ENCODE assay signal across 16 cellular contexts in the genomic region with DNA sequence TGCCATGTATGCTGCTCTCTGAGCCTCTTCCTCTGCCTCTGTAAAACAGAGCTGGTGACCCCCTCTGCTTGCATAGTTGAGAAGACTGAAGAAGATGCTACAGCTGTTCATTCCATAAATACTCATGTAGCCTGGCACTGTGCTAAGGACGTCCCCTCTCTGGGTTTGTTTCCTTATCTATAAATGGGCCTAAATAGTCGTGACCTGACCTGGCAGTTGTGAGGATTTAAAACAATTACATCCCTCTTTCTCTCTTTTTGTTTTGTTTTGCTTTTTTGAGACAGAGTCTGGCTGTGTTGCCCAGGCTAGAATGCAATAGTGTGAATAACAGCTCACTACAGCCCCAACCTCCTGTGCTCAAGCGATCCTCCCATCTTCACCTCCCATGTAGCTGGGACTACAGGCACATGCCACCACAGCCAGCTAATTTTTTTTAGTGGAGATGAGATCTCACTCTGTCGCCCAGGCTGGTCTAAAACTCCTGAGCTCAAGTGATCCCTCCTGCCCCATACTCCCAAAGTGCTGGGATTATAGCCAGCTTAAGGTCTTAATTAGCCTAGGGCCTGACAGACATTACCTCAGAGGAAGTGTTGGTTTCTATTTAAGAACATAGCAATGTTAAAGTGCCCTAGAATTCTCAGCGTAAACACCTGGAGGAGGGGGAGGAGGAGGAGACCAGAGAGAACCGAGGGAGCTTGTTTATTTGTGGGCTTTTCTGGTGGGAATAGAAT. TPM values are rescaled to one million over a fixed set of nuclear protein-coding genes. Genes with fewer than 3 reads are reported as not detected.
"Had no signal": no experiment of that assay in that cellular context is flagged by ENCODE, and none has a peak within 500 bp of the region (broad histone marks: within the 10 kb centered on the region; RNA-seq: fewer than 3 reads in every experiment).

No MANE protein-coding gene starts in this region.

- ATAC-seq: stimulated activated memory B cell treated with anti-CD40 and anti-IgM and Interleukin-4, amounts not matched to agents 10 μg/mL and 1 μg/mL and 100 μg/mL, for 72 hours had no signal

- H3K36me3 ChIP-seq: ascending aorta, right atrium auricular region, tibial artery, uterus had no signal

- DNase-seq: activated CD4-positive, alpha-beta memory T cell treated with anti-CD3 and anti-CD28 coated beads for 36 hours; activated CD4-positive, CD25-positive, alpha-beta regulatory T cell treated with anti-CD3 and anti-CD28 coated beads, Interleukin-2, amount 50 U/mL, for 72 hours; activated CD8-positive, alpha-beta memory T cell treated with anti-CD3 and anti-CD28 coated beads, Interleukin-2, amount 50 U/mL, for 4 hours; activated gamma-delta T cell treated with Interleukin-2 at 50 U/mL for 16 hours; activated T-cell treated with anti-CD3 and anti-CD28 coated beads, Interleukin-2, amount 50 U/mL, for 72 hours; foreskin melanocyte; heart left ventricle; islet precursor cell; left ventricle myocardium superior; mesenchymal stem cell; tibial artery; uterus had no signal

- H3K4me3 ChIP-seq: ascending aorta, heart left ventricle, right atrium auricular region, tibial artery, uterus had no signal

- H2AFZ ChIP-seq: parathyroid adenoma had no signal

- H3K4me1 ChIP-seq: parathyroid adenoma had no signal

- H3K27ac ChIP-seq: ascending aorta, heart left ventricle, parathyroid adenoma, right atrium auricular region, tibial artery, uterus had no signal

- H3K9me3 ChIP-seq: ascending aorta, heart left ventricle, right atrium auricular region, tibial artery, uterus had no signal

- H3K9ac ChIP-seq: parathyroid adenoma had no signal

- H3K79me2 ChIP-seq: parathyroid adenoma had no signal

- H3K27me3 ChIP-seq: ascending aorta, heart left ventricle, right atrium auricular region, tibial artery, uterus had no signal

RNA-seq across cellular contexts. Expression of gene WDR62, which starts 4.6 kb away (rescaled TPM):
- total RNA-seq: ascending aorta had no signal

RNA-seq across cellular contexts. Expression of gene THAP8, which starts 5.3 kb away (rescaled TPM):
- total RNA-seq: ascending aorta had no signal

RNA-seq across cellular contexts. Expression of gene SYNE4, which starts 50.7 kb away (rescaled TPM):
- total RNA-seq: ascending aorta, right atrium auricular region had no signal
